In the genomic region with DNA sequence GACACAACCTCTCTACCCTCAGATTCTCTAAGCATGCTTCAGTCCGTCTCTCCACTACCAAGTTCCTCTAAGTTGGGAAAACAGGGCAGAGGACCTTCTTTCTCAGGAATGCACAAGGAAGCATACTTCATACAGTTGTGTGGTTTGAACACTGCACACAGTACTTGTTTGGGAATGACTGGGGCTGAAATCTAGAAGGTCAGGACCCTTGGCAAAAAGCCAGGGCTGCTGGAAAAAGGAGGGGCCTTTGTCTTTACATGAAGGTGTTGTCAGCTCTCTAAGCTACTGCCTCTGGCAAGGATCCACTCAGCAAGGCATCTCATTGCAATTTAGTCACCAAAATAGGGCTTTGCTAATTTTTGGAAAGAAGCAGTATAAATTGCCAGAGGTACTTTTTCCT, we compare ENCODE assay signal across 1 cellular context.
TF ChIP-seq lines count a peak whose summit lies in the region.

No MANE protein-coding gene starts in this region.

TF ChIP-seq in GM23338, 12 proteins besides CTCF, POLR2A, EP300 and RAD21 (continued from another document):
- TF ChIP-seq, protein P1, sequence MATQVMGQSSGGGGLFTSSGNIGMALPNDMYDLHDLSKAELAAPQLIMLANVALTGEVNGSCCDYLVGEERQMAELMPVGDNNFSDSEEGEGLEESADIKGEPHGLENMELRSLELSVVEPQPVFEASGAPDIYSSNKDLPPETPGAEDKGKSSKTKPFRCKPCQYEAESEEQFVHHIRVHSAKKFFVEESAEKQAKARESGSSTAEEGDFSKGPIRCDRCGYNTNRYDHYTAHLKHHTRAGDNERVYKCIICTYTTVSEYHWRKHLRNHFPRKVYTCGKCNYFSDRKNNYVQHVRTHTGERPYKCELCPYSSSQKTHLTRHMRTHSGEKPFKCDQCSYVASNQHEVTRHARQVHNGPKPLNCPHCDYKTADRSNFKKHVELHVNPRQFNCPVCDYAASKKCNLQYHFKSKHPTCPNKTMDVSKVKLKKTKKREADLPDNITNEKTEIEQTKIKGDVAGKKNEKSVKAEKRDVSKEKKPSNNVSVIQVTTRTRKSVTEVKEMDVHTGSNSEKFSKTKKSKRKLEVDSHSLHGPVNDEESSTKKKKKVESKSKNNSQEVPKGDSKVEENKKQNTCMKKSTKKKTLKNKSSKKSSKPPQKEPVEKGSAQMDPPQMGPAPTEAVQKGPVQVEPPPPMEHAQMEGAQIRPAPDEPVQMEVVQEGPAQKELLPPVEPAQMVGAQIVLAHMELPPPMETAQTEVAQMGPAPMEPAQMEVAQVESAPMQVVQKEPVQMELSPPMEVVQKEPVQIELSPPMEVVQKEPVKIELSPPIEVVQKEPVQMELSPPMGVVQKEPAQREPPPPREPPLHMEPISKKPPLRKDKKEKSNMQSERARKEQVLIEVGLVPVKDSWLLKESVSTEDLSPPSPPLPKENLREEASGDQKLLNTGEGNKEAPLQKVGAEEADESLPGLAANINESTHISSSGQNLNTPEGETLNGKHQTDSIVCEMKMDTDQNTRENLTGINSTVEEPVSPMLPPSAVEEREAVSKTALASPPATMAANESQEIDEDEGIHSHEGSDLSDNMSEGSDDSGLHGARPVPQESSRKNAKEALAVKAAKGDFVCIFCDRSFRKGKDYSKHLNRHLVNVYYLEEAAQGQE (IDR thresholded peaks at IDR 0.05; ENCODE audit: unreplicated experiment): no peak
- TF ChIP-seq, protein P2, sequence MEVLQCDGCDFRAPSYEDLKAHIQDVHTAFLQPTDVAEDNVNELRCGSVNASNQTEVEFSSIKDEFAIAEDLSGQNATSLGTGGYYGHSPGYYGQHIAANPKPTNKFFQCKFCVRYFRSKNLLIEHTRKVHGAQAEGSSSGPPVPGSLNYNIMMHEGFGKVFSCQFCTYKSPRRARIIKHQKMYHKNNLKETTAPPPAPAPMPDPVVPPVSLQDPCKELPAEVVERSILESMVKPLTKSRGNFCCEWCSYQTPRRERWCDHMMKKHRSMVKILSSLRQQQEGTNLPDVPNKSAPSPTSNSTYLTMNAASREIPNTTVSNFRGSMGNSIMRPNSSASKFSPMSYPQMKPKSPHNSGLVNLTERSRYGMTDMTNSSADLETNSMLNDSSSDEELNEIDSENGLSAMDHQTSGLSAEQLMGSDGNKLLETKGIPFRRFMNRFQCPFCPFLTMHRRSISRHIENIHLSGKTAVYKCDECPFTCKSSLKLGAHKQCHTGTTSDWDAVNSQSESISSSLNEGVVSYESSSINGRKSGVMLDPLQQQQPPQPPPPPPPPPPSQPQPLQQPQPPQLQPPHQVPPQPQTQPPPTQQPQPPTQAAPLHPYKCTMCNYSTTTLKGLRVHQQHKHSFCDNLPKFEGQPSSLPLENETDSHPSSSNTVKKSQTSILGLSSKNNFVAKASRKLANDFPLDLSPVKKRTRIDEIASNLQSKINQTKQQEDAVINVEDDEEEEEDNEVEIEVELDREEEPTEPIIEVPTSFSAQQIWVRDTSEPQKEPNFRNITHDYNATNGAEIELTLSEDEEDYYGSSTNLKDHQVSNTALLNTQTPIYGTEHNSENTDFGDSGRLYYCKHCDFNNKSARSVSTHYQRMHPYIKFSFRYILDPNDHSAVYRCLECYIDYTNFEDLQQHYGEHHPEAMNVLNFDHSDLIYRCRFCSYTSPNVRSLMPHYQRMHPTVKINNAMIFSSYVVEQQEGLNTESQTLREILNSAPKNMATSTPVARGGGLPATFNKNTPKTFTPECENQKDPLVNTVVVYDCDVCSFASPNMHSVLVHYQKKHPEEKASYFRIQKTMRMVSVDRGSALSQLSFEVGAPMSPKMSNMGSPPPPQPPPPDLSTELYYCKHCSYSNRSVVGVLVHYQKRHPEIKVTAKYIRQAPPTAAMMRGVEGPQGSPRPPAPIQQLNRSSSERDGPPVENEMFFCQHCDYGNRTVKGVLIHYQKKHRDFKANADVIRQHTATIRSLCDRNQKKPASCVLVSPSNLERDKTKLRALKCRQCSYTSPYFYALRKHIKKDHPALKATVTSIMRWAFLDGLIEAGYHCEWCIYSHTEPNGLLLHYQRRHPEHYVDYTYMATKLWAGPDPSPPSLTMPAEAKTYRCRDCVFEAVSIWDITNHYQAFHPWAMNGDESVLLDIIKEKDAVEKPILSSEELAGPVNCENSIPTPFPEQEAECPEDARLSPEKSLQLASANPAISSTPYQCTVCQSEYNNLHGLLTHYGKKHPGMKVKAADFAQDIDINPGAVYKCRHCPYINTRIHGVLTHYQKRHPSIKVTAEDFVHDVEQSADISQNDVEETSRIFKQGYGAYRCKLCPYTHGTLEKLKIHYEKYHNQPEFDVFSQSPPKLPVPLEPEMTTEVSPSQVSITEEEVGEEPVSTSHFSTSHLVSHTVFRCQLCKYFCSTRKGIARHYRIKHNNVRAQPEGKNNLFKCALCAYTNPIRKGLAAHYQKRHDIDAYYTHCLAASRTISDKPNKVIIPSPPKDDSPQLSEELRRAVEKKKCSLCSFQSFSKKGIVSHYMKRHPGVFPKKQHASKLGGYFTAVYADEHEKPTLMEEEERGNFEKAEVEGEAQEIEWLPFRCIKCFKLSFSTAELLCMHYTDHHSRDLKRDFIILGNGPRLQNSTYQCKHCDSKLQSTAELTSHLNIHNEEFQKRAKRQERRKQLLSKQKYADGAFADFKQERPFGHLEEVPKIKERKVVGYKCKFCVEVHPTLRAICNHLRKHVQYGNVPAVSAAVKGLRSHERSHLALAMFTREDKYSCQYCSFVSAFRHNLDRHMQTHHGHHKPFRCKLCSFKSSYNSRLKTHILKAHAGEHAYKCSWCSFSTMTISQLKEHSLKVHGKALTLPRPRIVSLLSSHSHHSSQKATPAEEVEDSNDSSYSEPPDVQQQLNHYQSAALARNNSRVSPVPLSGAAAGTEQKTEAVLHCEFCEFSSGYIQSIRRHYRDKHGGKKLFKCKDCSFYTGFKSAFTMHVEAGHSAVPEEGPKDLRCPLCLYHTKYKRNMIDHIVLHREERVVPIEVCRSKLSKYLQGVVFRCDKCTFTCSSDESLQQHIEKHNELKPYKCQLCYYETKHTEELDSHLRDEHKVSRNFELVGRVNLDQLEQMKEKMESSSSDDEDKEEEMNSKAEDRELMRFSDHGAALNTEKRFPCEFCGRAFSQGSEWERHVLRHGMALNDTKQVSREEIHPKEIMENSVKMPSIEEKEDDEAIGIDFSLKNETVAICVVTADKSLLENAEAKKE (CRISPR knock-in tag; IDR thresholded peaks at IDR 0.05): no peak
- TF ChIP-seq ZNF114 (CRISPR knock-in tag; IDR thresholded peaks at IDR 0.05): no peak
- no peak for TF ChIP-seq EZH2phosphoT487 (IDR thresholded peaks at IDR 0.05; ENCODE audit: unreplicated experiment)
- TF ChIP-seq POLR2AphosphoS5 (IDR thresholded peaks at IDR 0.05; ENCODE audit: low read depth): no peak
